8 cellular contexts compared by ENCODE assay signal in genomic region chr5:100430268-100430900, GRCh38.
DNase-seq lines count a peak whose midpoint lies in the region; ATAC-seq lines count a peak whose summit lies in the region.

No MANE protein-coding gene starts in this region.

- no peak overlapping the region for H3K27ac ChIP-seq in iPS DF 6.9 (ENCODE audit: low read length)

- no peaks in the 10 kb centered on the region for H3K27me3 ChIP-seq in iPS DF 6.9 (ENCODE audit: control insufficient read depth, insufficient read depth, low read length)

- H3K36me3 ChIP-seq in iPS DF 6.9 (ENCODE audit: control insufficient read depth, insufficient read depth, low read length), result no peaks in the 10 kb centered on the region

- H3K4me1 ChIP-seq in iPS DF 6.9 (ENCODE audit: control insufficient read depth, insufficient read depth, low read length), result no peaks in the 10 kb centered on the region

- DNase-seq in DMS 273 (lab: John Stamatoyannopoulos, UW; ENCODE audit: unreplicated experiment) (peak; percentile 78), SK-MEL-5 (ENCODE audit: low read depth, low spot score) (peak; percentile 64), amniotic stem cell (lab: John Stamatoyannopoulos, UW) (peak; percentile 7), iPS DF 6.9 (ENCODE audit: low read depth, low spot score) (peak; percentile 41), OCI-M2 (lab: John Stamatoyannopoulos, UW; ENCODE audit: unreplicated experiment) (no peak)
- DNase-seq in stimulated activated CD4-positive, alpha-beta T cell treated with anti-CD3 and anti-CD28 coated beads, Interleukin-2, amount 100 ng/mL, for 24 hours, result peak; percentile 50 to 58

- no peaks in the 10 kb centered on the region for H3K9me3 ChIP-seq in iPS DF 6.9 (ENCODE audit: control insufficient read depth, insufficient read depth, low read length)

- peak; percentile 84 for ATAC-seq in GM19328 (IDR thresholded peaks at IDR 0.05; ENCODE audit: unreplicated experiment)
- ATAC-seq in HG03354 (IDR thresholded peaks at IDR 0.05; ENCODE audit: poor library complexity, severe bottlenecking, unreplicated experiment), result peak; percentile 87

- no peak overlapping the region for H3K4me3 ChIP-seq in iPS DF 6.9 (ENCODE audit: low read length)

- in situ Hi-C loops in SK-MEL-5 (cut with HindIII; ENCODE audit: low pct_unique_long_range_greater_than_20kb, low sequenced_read_pairs), result no loop called here

- WGBS in iPS DF 6.9 (ENCODE audit: insufficient coverage, insufficient read length), result no CpG with 5 or more reads among the region's 4 CpGs
